ENCODE assay signal across 1 cellular context in the genomic region with DNA sequence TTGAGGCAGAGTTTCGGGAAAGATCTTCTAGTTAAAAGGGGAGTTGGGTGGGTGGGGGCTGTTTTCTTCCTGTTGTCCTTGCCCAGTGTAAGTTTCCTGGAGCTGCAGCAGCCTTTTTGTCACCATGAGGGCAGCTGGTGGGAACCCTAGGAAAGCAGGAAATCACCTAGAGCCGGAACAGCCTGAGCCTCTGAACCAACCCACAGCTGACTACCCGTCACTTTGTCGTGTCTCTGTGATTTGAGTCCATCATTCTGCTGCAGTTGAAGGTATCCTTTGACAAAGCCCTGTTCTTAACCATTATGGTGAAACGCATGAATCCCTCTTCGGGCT.
TF ChIP-seq lines count a peak whose summit lies in the region.

No MANE protein-coding gene starts in this region.

TF ChIP-seq in GM12878, 131 proteins besides CTCF, POLR2A, EP300 and RAD21:
- 0 out of 2 replicates have a peak, but pooled peaks have one; percentile 6 for TF ChIP-seq SIN3A (IDR thresholded peaks at IDR 0.05; ENCODE audit: low read depth, low read length)
- TF ChIP-seq ZSCAN29 (IDR thresholded peaks at IDR 0.05), result no peak
- no peak for TF ChIP-seq ZZZ3 (IDR thresholded peaks at IDR 0.05; ENCODE audit: control insufficient read depth, insufficient read length, low read depth)
- no peak for TF ChIP-seq E4F1 (IDR thresholded peaks at IDR 0.05; ENCODE audit: borderline replicate concordance, partially characterized antibody)
- no peak for TF ChIP-seq ZNF592 (IDR thresholded peaks at IDR 0.05)
- TF ChIP-seq PML (IDR thresholded peaks at IDR 0.05; ENCODE audit: low read length), result no peak
- TF ChIP-seq DPF2 (IDR thresholded peaks at IDR 0.05), result no peak
- no peak for TF ChIP-seq NFYA (IDR thresholded peaks at IDR 0.05; ENCODE audit: borderline replicate concordance, low read depth, low read length)
- TF ChIP-seq BCLAF1 (IDR thresholded peaks at IDR 0.05), result no peak
- no peak for TF ChIP-seq RFX5 (IDR thresholded peaks at IDR 0.05; ENCODE audit: low read depth, low read length)
- TF ChIP-seq, protein P1, sequence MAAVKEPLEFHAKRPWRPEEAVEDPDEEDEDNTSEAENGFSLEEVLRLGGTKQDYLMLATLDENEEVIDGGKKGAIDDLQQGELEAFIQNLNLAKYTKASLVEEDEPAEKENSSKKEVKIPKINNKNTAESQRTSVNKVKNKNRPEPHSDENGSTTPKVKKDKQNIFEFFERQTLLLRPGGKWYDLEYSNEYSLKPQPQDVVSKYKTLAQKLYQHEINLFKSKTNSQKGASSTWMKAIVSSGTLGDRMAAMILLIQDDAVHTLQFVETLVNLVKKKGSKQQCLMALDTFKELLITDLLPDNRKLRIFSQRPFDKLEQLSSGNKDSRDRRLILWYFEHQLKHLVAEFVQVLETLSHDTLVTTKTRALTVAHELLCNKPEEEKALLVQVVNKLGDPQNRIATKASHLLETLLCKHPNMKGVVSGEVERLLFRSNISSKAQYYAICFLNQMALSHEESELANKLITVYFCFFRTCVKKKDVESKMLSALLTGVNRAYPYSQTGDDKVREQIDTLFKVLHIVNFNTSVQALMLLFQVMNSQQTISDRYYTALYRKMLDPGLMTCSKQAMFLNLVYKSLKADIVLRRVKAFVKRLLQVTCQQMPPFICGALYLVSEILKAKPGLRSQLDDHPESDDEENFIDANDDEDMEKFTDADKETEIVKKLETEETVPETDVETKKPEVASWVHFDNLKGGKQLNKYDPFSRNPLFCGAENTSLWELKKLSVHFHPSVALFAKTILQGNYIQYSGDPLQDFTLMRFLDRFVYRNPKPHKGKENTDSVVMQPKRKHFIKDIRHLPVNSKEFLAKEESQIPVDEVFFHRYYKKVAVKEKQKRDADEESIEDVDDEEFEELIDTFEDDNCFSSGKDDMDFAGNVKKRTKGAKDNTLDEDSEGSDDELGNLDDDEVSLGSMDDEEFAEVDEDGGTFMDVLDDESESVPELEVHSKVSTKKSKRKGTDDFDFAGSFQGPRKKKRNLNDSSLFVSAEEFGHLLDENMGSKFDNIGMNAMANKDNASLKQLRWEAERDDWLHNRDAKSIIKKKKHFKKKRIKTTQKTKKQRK (IDR thresholded peaks at IDR 0.05; ENCODE audit: low read depth, low read length), result peak; percentile 34; the same call in 1 of the 2 replicates
- TF ChIP-seq RBBP5 (conservative IDR thresholded peaks at IDR 0.05), result no peak
- no peak for TF ChIP-seq ZBED1 (IDR thresholded peaks at IDR 0.05; ENCODE audit: borderline replicate concordance)
- TF ChIP-seq YY1 (IDR thresholded peaks at IDR 0.05; ENCODE audit: low read depth, low read length), result no peak
TF ChIP-seq in GM12878: peak in this region for 2.
